8 cellular contexts compared by ENCODE assay signal in the genomic region with DNA sequence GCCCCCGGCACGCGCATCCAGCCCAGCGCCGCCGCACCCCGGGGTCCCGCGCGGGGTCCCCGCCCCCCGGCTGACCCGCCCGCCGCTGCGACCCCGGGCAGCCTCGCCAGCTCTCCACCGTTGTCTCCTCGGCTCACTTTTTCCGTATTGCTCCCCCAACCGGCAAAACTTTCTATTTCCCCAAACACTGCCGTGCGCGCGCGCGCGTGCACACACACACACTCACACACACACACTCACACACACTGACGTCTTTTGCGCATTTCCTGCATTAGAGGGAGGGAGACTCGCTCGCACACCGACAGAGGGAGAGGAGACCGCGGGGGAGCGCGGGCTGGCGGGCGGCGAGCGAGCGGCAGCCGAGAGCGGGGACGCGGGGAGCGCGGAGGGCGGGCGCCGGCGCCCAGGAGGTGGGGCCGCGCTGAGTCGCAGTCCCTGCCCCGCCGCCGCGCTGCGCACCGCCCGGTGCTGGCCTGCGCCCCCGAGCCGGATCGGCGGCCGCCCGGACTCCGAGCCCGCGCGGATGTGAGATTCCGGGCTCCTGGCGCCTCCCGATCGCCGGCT. TPM values are rescaled to one million over a fixed set of nuclear protein-coding genes. Genes with fewer than 3 reads are reported as not detected.
DNase-seq lines count a peak whose midpoint lies in the region; ATAC-seq, FAIRE-seq and TF ChIP-seq lines count a peak whose summit lies in the region.

No MANE protein-coding gene starts in this region.

- H4K20me1 ChIP-seq in BLaER1 (peaks cover 53% of the 10 kb centered on the region), HepG2 (ENCODE audit: insufficient read depth, low read length) (no peaks in the 10 kb centered on the region)

- H3K4me3 ChIP-seq in BLaER1 (peak overlapping the region; percentile 91), HepG2 (replicated peaks in 1 of 3; ENCODE audit: insufficient read depth in 1 of 3, low read depth in 2 of 3, low read length in 3 of 3) (peak overlapping the region; percentile 80 to 89 (median 82))

- peaks cover 18% of the 10 kb centered on the region for H3K36me3 ChIP-seq in BLaER1
- no peaks in the 10 kb centered on the region for H3K36me3 ChIP-seq in HepG2 (replicated peaks in 1 of 2; ENCODE audit: control insufficient read depth in 1 of 2, insufficient read depth in 2 of 2, low read length in 2 of 2)

- H3K27ac ChIP-seq in BLaER1, result peak overlapping the region; percentile 92
- H3K27ac ChIP-seq in HepG2 (ENCODE audit: extremely low read length, insufficient read depth, low read length), result peak overlapping the region; percentile 57

- peak; percentile 56 for TF ChIP-seq RAD21 in HepG2 (CRISPR knock-in tag; IDR thresholded peaks at IDR 0.05)

- peak overlapping the region; percentile 94 for H3K9ac ChIP-seq in BLaER1
- peak overlapping the region; percentile 50 for H3K9ac ChIP-seq in HepG2 (ENCODE audit: insufficient read depth, low read depth, low read length)

- H3K4me1 ChIP-seq in BLaER1, result peaks cover 55% of the 10 kb centered on the region
- H3K4me1 ChIP-seq in HepG2 (ENCODE audit: insufficient read depth, low read length), result peaks cover 42% of the 10 kb centered on the region

- TF ChIP-seq EP300 in HepG2 (IDR thresholded peaks at IDR 0.05; ENCODE audit: low read depth in 2 of 2, low read length in 2 of 2) (peak in 1 of 2 experiments; percentile 31; a peak in 1 of 4 replicates), HepG2 (CRISPR knock-in tag; IDR thresholded peaks at IDR 0.05; ENCODE audit: borderline replicate concordance) (no peak; the same call in 1 of the 2 replicates)

- no peak overlapping the region for H2AFZ ChIP-seq in HepG2 (ENCODE audit: low read length)

- CTCF ChIA-PET in HepG2 (lab: Yijun Ruan, JAX; ENCODE audit: low intra/inter-chr PET ratio, low total read pairs), result interaction anchor here (1.6 kb wide), 1 partner anchor 128 kb away, joined by 5 read pairs; no protein-coding TSS in a partner anchor

- intact Hi-C loops in HepG2 (cut with micrococcal nuclease; ENCODE audit: unreplicated experiment), result loop anchor here (2.0 kb wide), 1 partner anchor 644 kb away; no protein-coding TSS in a partner anchor

- peak; percentile 50 for DNase-seq in NCI-H526 treated with DMSO at 0.1 percent for 48 hours (lab: John Stamatoyannopoulos, UW)
- peak; percentile 94 for DNase-seq in activated CD4-positive, alpha-beta T cell treated with anti-CD3 and anti-CD28 coated beads, Interleukin-2, amount 50 U/mL, for 1 hour
- peak; percentile 96 for DNase-seq in dedifferentiated amniotic fluid mesenchymal stem cell (ENCODE audit: extremely low spot score)
- peak; percentile 92 for DNase-seq in HepG2 (ENCODE audit: low spot score)
- peak; percentile 92 for DNase-seq in stimulated activated CD4-positive, alpha-beta T cell treated with anti-CD3 and anti-CD28 coated beads, Interleukin-2, amount 100 ng/mL, for 4 hours (ENCODE audit: low read depth)

- peak; percentile 95 for FAIRE-seq in HepG2 (lab: Jason Lieb, UNC)

- no peaks in the 10 kb centered on the region for H3K9me3 ChIP-seq in BLaER1
- H3K9me3 ChIP-seq in HepG2 (ENCODE audit: low read length), result no peaks in the 10 kb centered on the region

- in situ Hi-C loops in HepG2 (cut with HindIII; ENCODE audit: extremely low pct_ligation_motif_present, low pct_unique_long_range_greater_than_20kb), result no loop called here

- no TSS peak for BruUV-seq in HepG2 (replicated peaks; lab: Mats Ljungman, UMichigan)

- peak; percentile 82 for TF ChIP-seq CTCF in HepG2 (CRISPR knock-in tag; IDR thresholded peaks at IDR 0.05)

- H3K4me2 ChIP-seq in BLaER1 (peak overlapping the region; percentile 91), HepG2 (ENCODE audit: low read depth, low read length) (peak overlapping the region; percentile 94)

- POLR2A ChIA-PET in HepG2 (lab: Yijun Ruan, JAX), result interaction anchor here (1.1 to 1.5 kb wide), 4 partner anchors 11 to 341 kb away, joined by 3 to 6 read pairs (median 4); no protein-coding TSS in a partner anchor

- ATAC-seq in GM19043 (IDR thresholded peaks at IDR 0.05; ENCODE audit: low read depth, unreplicated experiment) (peak; percentile 53), HG03354 (IDR thresholded peaks at IDR 0.05; ENCODE audit: poor library complexity, severe bottlenecking, unreplicated experiment) (peak; percentile 78), HepG2 (peak; percentile 88)

- TF ChIP-seq POLR2A in HepG2 (IDR thresholded peaks at IDR 0.05; ENCODE audit: insufficient read depth in 1 of 2, low read depth in 2 of 2, low read length in 2 of 2), result peak in 1 of 2 experiments; percentile 49; a peak in 1 of 4 replicates

- H3K27me3 ChIP-seq in BLaER1 (no peaks in the 10 kb centered on the region), HepG2 (ENCODE audit: control insufficient read depth in 1 of 2, insufficient read depth in 2 of 2, low read length in 2 of 2) (peaks cover 0 to 15% of the 10 kb centered on the region in 2 experiments; a peak in 2 of 5 replicates)

- WGBS in HepG2 (ENCODE audit: low lambda C conversion rate), result 2% methylated on average over 42 of the region's 79 CpGs

- no peaks in the 10 kb centered on the region for H3K79me2 ChIP-seq in HepG2 (ENCODE audit: insufficient read depth, low read length)

TF ChIP-seq in HepG2, 621 proteins besides CTCF, POLR2A, EP300 and RAD21 (continues in another document):
- no peak for TF ChIP-seq SP2 (CRISPR knock-in tag; IDR thresholded peaks at IDR 0.05)
- TF ChIP-seq, protein P1, sequence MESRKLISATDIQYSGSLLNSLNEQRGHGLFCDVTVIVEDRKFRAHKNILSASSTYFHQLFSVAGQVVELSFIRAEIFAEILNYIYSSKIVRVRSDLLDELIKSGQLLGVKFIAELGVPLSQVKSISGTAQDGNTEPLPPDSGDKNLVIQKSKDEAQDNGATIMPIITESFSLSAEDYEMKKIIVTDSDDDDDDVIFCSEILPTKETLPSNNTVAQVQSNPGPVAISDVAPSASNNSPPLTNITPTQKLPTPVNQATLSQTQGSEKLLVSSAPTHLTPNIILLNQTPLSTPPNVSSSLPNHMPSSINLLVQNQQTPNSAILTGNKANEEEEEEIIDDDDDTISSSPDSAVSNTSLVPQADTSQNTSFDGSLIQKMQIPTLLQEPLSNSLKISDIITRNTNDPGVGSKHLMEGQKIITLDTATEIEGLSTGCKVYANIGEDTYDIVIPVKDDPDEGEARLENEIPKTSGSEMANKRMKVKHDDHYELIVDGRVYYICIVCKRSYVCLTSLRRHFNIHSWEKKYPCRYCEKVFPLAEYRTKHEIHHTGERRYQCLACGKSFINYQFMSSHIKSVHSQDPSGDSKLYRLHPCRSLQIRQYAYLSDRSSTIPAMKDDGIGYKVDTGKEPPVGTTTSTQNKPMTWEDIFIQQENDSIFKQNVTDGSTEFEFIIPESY (CRISPR knock-in tag; IDR thresholded peaks at IDR 0.05), result 0 out of 2 replicates have a peak, but pooled peaks have one; percentile 27
- 0 out of 2 replicates have a peak, but pooled peaks have one; percentile 32 for TF ChIP-seq ZNF709 (CRISPR knock-in tag; IDR thresholded peaks at IDR 0.05)

RNA-seq across cellular contexts. Expression of a gene that starts 0.5 kb away (rescaled TPM):
- total RNA-seq in HepG2 (2016; rRNA removed; fragmentation: Illumina TruSeq; extraction: Trizol), result 3.9 and 4.0 TPM in 2 replicates
- total RNA-seq in HepG2 (2016; cell fraction: cytosol; rRNA removed; fragmentation: Illumina TruSeq; extraction: Trizol; ENCODE audit: low read depth), result 5.8 and 6.3 TPM in 2 replicates
- total RNA-seq in HepG2 (2016; cell fraction: insoluble cytoplasmic fraction; rRNA removed; fragmentation: Illumina TruSeq; extraction: Trizol), result 2.5 and 3.7 TPM in 2 replicates
- 2.8 and 4.3 TPM in 2 replicates for total RNA-seq in HepG2 (2016; cell fraction: membrane; rRNA removed; fragmentation: Illumina TruSeq; extraction: Trizol)
- 9.8 and 10.1 TPM in 2 replicates for total RNA-seq in HepG2 (2016; cell fraction: nucleus; rRNA removed; fragmentation: Illumina TruSeq; extraction: Trizol)
- 1.0 and 1.6 TPM in 2 replicates for polyA plus RNA-seq in HepG2 (2011; rRNA removed)
- 0.99 and 1.2 TPM in 2 replicates for polyA plus RNA-seq in HepG2 (2011; cell fraction: cytosol; rRNA removed)
- polyA plus RNA-seq in HepG2 (2011; cell fraction: nucleus; rRNA removed), result 2.2 and 2.6 TPM in 2 replicates
- 0.34 and 0.72 TPM in 2 replicates for polyA plus RNA-seq in HepG2 (2012)
- polyA plus RNA-seq in HepG2 (2016; cell fraction: cytosol; fragmentation: Illumina TruSeq; extraction: Trizol; ENCODE audit: low read depth), result 1.2 and 1.6 TPM in 2 replicates
- 2.3 and 2.6 TPM in 2 replicates for polyA plus RNA-seq in HepG2 (2016; cell fraction: insoluble cytoplasmic fraction; fragmentation: Illumina TruSeq; extraction: Trizol; ENCODE audit: low read depth)
- 1.1 and 1.8 TPM in 2 replicates for polyA plus RNA-seq in HepG2 (2016; cell fraction: membrane; fragmentation: Illumina TruSeq; extraction: Trizol; ENCODE audit: low read depth)
- 3.1 and 4.0 TPM in 2 replicates for polyA plus RNA-seq in HepG2 (2016; cell fraction: nucleus; fragmentation: Illumina TruSeq; extraction: Trizol; ENCODE audit: insufficient read depth, low read depth)
- 5.2 and 64.1 TPM in 2 replicates for polyA minus RNA-seq in HepG2 (2011; rRNA and poly(A)+ RNA removed; ENCODE audit: low replicate concordance)
- 3.1 and 3.9 TPM in 2 replicates for polyA minus RNA-seq in HepG2 (2011; cell fraction: cytosol; rRNA and poly(A)+ RNA removed)
- 16.6 and 18.0 TPM in 2 replicates for polyA minus RNA-seq in HepG2 (2011; cell fraction: nucleus; rRNA and poly(A)+ RNA removed)

RNA-seq across cellular contexts. Expression of a gene that starts 39.9 kb away (rescaled TPM):
- total RNA-seq in HepG2 (2016; rRNA removed; fragmentation: Illumina TruSeq; extraction: Trizol), result 23.9 and 32.8 TPM in 2 replicates
- total RNA-seq in HepG2 (2016; cell fraction: cytosol; rRNA removed; fragmentation: Illumina TruSeq; extraction: Trizol; ENCODE audit: low read depth), result 158 and 179 TPM in 2 replicates
- total RNA-seq in HepG2 (2016; cell fraction: insoluble cytoplasmic fraction; rRNA removed; fragmentation: Illumina TruSeq; extraction: Trizol), result 23.3 and 31.4 TPM in 2 replicates
- 33.1 and 41.7 TPM in 2 replicates for total RNA-seq in HepG2 (2016; cell fraction: membrane; rRNA removed; fragmentation: Illumina TruSeq; extraction: Trizol)
- 28.9 and 30.3 TPM in 2 replicates for total RNA-seq in HepG2 (2016; cell fraction: nucleus; rRNA removed; fragmentation: Illumina TruSeq; extraction: Trizol)
- polyA plus RNA-seq in HepG2 (2011; rRNA removed), result 2.4 and 3.2 TPM in 2 replicates
- polyA plus RNA-seq in HepG2 (2011; cell fraction: cytosol; rRNA removed), result 1.2 and 2.1 TPM in 2 replicates
- 2.0 and 2.2 TPM in 2 replicates for polyA plus RNA-seq in HepG2 (2011; cell fraction: nucleus; rRNA removed)
- 4.9 and 9.3 TPM in 2 replicates for polyA plus RNA-seq in HepG2 (2012)
- 0.74 and 0.81 TPM in 2 replicates for polyA plus RNA-seq in HepG2 (2016; cell fraction: cytosol; fragmentation: Illumina TruSeq; extraction: Trizol; ENCODE audit: low read depth)
- 21.2 and 22.7 TPM in 2 replicates for polyA plus RNA-seq in HepG2 (2016; cell fraction: insoluble cytoplasmic fraction; fragmentation: Illumina TruSeq; extraction: Trizol; ENCODE audit: low read depth)
- 2.0 and 2.8 TPM in 2 replicates for polyA plus RNA-seq in HepG2 (2016; cell fraction: membrane; fragmentation: Illumina TruSeq; extraction: Trizol; ENCODE audit: low read depth)
- polyA plus RNA-seq in HepG2 (2016; cell fraction: nucleus; fragmentation: Illumina TruSeq; extraction: Trizol; ENCODE audit: insufficient read depth, low read depth), result 10.9 and 12.6 TPM in 2 replicates
- polyA minus RNA-seq in HepG2 (2011; rRNA and poly(A)+ RNA removed; ENCODE audit: low replicate concordance), result 12.6 and 17.5 TPM in 2 replicates
- 15.2 and 15.9 TPM in 2 replicates for polyA minus RNA-seq in HepG2 (2011; cell fraction: cytosol; rRNA and poly(A)+ RNA removed)
- polyA minus RNA-seq in HepG2 (2011; cell fraction: nucleus; rRNA and poly(A)+ RNA removed), result 34.7 and 40.3 TPM in 2 replicates

Comparison
In these comparisons a context has a peak if more than half of its experiments do, and no peak if none do; other contexts are left out.
1. Peak in every context shown above with its lines: DNase-seq, ATAC-seq, H3K4me3 ChIP-seq and H3K27ac ChIP-seq.